ENCODE assay signal across 8 cellular contexts in genomic region chr2:216013080-216013909, GRCh38. TPM values are rescaled to one million over a fixed set of nuclear protein-coding genes. Genes with fewer than 3 reads are reported as not detected.
DNase-seq lines count a peak whose midpoint lies in the region; ATAC-seq and TF ChIP-seq lines count a peak whose summit lies in the region.

Gene MREG, minus strand, starts transcription at chr2:216013551. Its CDS starts 224 bp downstream, at chr2:216013327.

- peak; percentile 74 to 76 for DNase-seq in AML-193 (lab: John Stamatoyannopoulos, UW)
- DNase-seq in NCI-H446 treated with DMSO at 0.1 percent for 48 hours (lab: John Stamatoyannopoulos, UW), result peak; percentile 70
- DNase-seq in activated CD4-positive, alpha-beta T cell treated with anti-CD3 and anti-CD28 coated beads for 36 hours, result peak; percentile 94
- DNase-seq in choroid plexus epithelial cell (ENCODE audit: low read depth), result peak; percentile 71
- DNase-seq in left colon, result peak; percentile 75 to 83
- peak; percentile 78 to 83 for DNase-seq in stimulated activated CD4-positive, alpha-beta T cell treated with anti-CD3 and anti-CD28 coated beads, Interleukin-1b, Interleukin-23, amount 100 ng/mL, for 4 hours (ENCODE audit: low read depth in 2 of 2)

- H3K4me3 ChIP-seq in choroid plexus epithelial cell (ENCODE audit: low read depth, low read length), result peak within 1 kb of the TSS; percentile 64

- intact Hi-C loops in activated CD4-positive, alpha-beta T cell treated with anti-CD3 and anti-CD28 coated beads for 36 hours (cut with DNase I, micrococcal nuclease), result loop anchor here (1.0 to 10.0 kb wide), 5 partner anchors 31 to 1212 kb away; partner anchors contain the start of gene BARD1 (in 1 of the 2)
- intact Hi-C loops in left colon (cut with DNase I, micrococcal nuclease), result no loop called here

- ATAC-seq in GM19035 (IDR thresholded peaks at IDR 0.05; ENCODE audit: unreplicated experiment) (peak; percentile 54), HG03280 (IDR thresholded peaks at IDR 0.05; ENCODE audit: unreplicated experiment) (peak; percentile 49), left colon (peak; percentile 82)
- ATAC-seq in activated CD4-positive, alpha-beta T cell treated with anti-CD3 and anti-CD28 coated beads for 36 hours, result peak; percentile 70

- peak within 1 kb of the TSS; percentile 81 for H3K27ac Mint-ChIP-seq in activated CD4-positive, alpha-beta T cell treated with anti-CD3 and anti-CD28 coated beads for 36 hours

- TF ChIP-seq CTCF in choroid plexus epithelial cell (conservative IDR thresholded peaks at IDR 0.05; ENCODE audit: low read depth, low read length), result peak; percentile 80

- CTCF ChIA-PET in activated CD4-positive, alpha-beta T cell treated with anti-CD3 and anti-CD28 coated beads for 36 hours (lab: Charles Lee), result interaction anchor here (0.7 to 2.7 kb wide), 4 partner anchors 9 to 63 kb away, joined by 3 to 15 read pairs (median 4); no protein-coding TSS in a partner anchor

- POLR2A ChIA-PET in activated CD4-positive, alpha-beta T cell treated with anti-CD3 and anti-CD28 coated beads for 36 hours (lab: Charles Lee), result no interaction called here

- H3K4me3 Mint-ChIP-seq in activated CD4-positive, alpha-beta T cell treated with anti-CD3 and anti-CD28 coated beads for 36 hours, result peak within 1 kb of the TSS; percentile 88

- peaks cover 60% of the 10 kb centered on the region for H3K4me1 Mint-ChIP-seq in activated CD4-positive, alpha-beta T cell treated with anti-CD3 and anti-CD28 coated beads for 36 hours

- H3K9me3 Mint-ChIP-seq in activated CD4-positive, alpha-beta T cell treated with anti-CD3 and anti-CD28 coated beads for 36 hours (ENCODE audit: low read depth), result no peaks in the 10 kb centered on the region

- H3K27me3 Mint-ChIP-seq in activated CD4-positive, alpha-beta T cell treated with anti-CD3 and anti-CD28 coated beads for 36 hours, result no peaks in the 10 kb centered on the region

- no peaks in the 10 kb centered on the region for H3K36me3 Mint-ChIP-seq in activated CD4-positive, alpha-beta T cell treated with anti-CD3 and anti-CD28 coated beads for 36 hours (ENCODE audit: low read depth)

RNA-seq across cellular contexts. Expression of gene MREG, which starts in this region (rescaled TPM):
- 1 to 10 TPM; 9.1 to 9.8 TPM for total RNA-seq in activated CD4-positive, alpha-beta T cell treated with anti-CD3 and anti-CD28 coated beads for 36 hours
- 10 to 100 TPM in 1 of 2 donors, 1 to 10 TPM in 1; 8.9 to 12.4 TPM for total RNA-seq in left colon

Comparison
In these comparisons a context has a peak if more than half of its experiments do, and no peak if none do; other contexts are left out.
1. Peak in every context shown above with its lines: DNase-seq, ATAC-seq and H3K4me3 ChIP-seq.
2. intact Hi-C loops: an anchor here in activated CD4-positive, alpha-beta T cell treated with anti-CD3 and anti-CD28 coated beads for 36 hours (1.0 to 10.0 kb wide); none called in left colon.